ENCODE assay signal across 10 cellular contexts in the genomic region with DNA sequence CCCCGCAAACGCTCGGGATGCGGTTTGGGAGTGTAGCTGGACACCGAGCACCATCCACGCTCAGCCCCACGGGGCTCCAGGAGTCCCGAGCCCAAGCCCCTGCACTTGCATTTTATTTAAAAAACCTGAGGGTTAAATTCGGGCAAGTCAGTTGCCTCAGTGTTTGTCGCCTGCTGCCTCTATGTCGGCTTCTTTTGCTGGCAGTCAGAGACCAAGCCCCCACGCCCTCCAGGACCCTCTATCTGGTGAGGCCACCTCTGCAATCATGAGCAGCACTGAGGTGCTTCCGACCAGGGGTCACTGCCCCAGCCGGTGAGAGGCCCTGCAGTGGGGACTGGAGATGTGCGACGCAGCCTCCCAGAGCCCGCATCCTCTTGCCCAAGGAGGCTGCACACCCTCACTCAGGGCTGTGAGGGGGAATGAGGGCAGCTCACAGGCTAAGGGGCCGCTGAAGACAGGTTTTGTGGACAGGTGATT. TPM values are rescaled to one million over a fixed set of nuclear protein-coding genes. Genes with fewer than 3 reads are reported as not detected.
A peak's percentile ranks its signal among the peaks of the same experiment; 100 is the strongest.
DNase-seq lines count a peak whose midpoint lies in the region; ATAC-seq, FAIRE-seq and TF ChIP-seq lines count a peak whose summit lies in the region.
"Had no signal": no experiment of that assay in that cellular context is flagged by ENCODE, and none has a peak within 500 bp of the region (broad histone marks: within the 10 kb centered on the region; RNA-seq: fewer than 3 reads in every experiment).

No MANE protein-coding gene starts in this region.

- no peaks in the 10 kb centered on the region for H4K20me1 ChIP-seq in astrocyte (ENCODE audit: insufficient read depth, low read length)

- TF ChIP-seq CTCF in astrocyte (IDR thresholded peaks at IDR 0.05; ENCODE audit: insufficient read depth, low read depth, low read length) (no peak), thoracic aorta (IDR thresholded peaks at IDR 0.05) (no peak)

- H4K5ac ChIP-seq in mesendoderm (ENCODE audit: low read length): no peak overlapping the region

- no peak overlapping the region for H2BK5ac ChIP-seq in mesendoderm (ENCODE audit: low read length)

- H3K9me3 Mint-ChIP-seq in activated T-cell treated with anti-CD3 and anti-CD28 coated beads, Interleukin-2, amount 50 U/mL, for 72 hours: no peaks in the 10 kb centered on the region
- peaks cover 4% of the 10 kb centered on the region for H3K9me3 Mint-ChIP-seq in astrocyte (ENCODE audit: unreplicated experiment)

- H3K56ac ChIP-seq in mesendoderm (ENCODE audit: low read length): peak overlapping the region; percentile 50

- H3K79me2 ChIP-seq in astrocyte (ENCODE audit: insufficient read depth, low read length): no peaks in the 10 kb centered on the region
- H3K79me2 ChIP-seq in mesendoderm (ENCODE audit: control insufficient read depth, insufficient read depth, low read length): no peaks in the 10 kb centered on the region

- FAIRE-seq in astrocyte (lab: Jason Lieb, UNC): no peak

- peak overlapping the region; percentile 34 to 58 for H3K4me3 Mint-ChIP-seq in activated T-cell treated with anti-CD3 and anti-CD28 coated beads, Interleukin-2, amount 50 U/mL, for 72 hours
- H3K4me3 Mint-ChIP-seq in astrocyte (ENCODE audit: unreplicated experiment): no peak overlapping the region

- ATAC-seq in activated T-cell treated with anti-CD3 and anti-CD28 coated beads, Interleukin-2, amount 50 U/mL, for 72 hours (replicated peaks in 1 of 2): no peak
- ATAC-seq in thoracic aorta (ENCODE audit: insufficient number of reproducible peaks, low FRiP score, low read depth) (no peak), HG02852 (IDR thresholded peaks at IDR 0.05; ENCODE audit: unreplicated experiment) (no peak)

- H3K9me3 ChIP-seq in astrocyte (ENCODE audit: insufficient read depth, low read depth, low read length) (peaks cover 5% of the 10 kb centered on the region), thoracic aorta (no peaks in the 10 kb centered on the region)

- no peak overlapping the region for H3K9ac ChIP-seq in astrocyte (ENCODE audit: low read length)
- H3K9ac ChIP-seq in mesendoderm (ENCODE audit: low read length): no peak overlapping the region

- no peak overlapping the region for H3K4ac ChIP-seq in mesendoderm (ENCODE audit: low read depth, low read length)

- H3K4me1 ChIP-seq in astrocyte (ENCODE audit: insufficient read depth, low read length) (no peaks in the 10 kb centered on the region), mesendoderm (ENCODE audit: control insufficient read depth, low read depth, low read length) (no peaks in the 10 kb centered on the region), thoracic aorta (ENCODE audit: control insufficient read depth in 1 of 2, low read depth in 2 of 2) (peaks cover 9 to 39% of the 10 kb centered on the region in 2 donors)

- no peak for DNase-seq in activated T-cell treated with anti-CD3 and anti-CD28 coated beads, Interleukin-2, amount 50 U/mL, for 72 hours
- no peak for DNase-seq in activated T-cell treated with anti-CD3 and anti-CD28 coated beads for 4 hours
- no peak for DNase-seq in astrocyte (ENCODE audit: low read depth)
- no peak for DNase-seq in mesendoderm
- no peak for DNase-seq in thoracic aorta (ENCODE audit: low spot score)
- DNase-seq in stimulated activated CD4-positive, alpha-beta T cell treated with anti-CD3 and anti-CD28 coated beads, Interleukin-4, amount 100 ng/mL, for 4 hours: no peak
- no peak for DNase-seq in NCI-H2196 (lab: John Stamatoyannopoulos, UW; ENCODE audit: unreplicated experiment)
- DNase-seq: MM.1S, OCI-M1 had no signal

- no peak overlapping the region for H4K8ac ChIP-seq in mesendoderm (ENCODE audit: low read depth, low read length)

- no peak overlapping the region for H3K27ac Mint-ChIP-seq in activated T-cell treated with anti-CD3 and anti-CD28 coated beads, Interleukin-2, amount 50 U/mL, for 72 hours
- H3K27ac Mint-ChIP-seq in astrocyte (ENCODE audit: unreplicated experiment): no peak overlapping the region

- H3K4me3 ChIP-seq in astrocyte (ENCODE audit: insufficient read depth, low read depth, low read length) (no peak overlapping the region), mesendoderm (ENCODE audit: low read length) (no peak overlapping the region), thoracic aorta (peak overlapping the region; percentile 76)

- no peaks in the 10 kb centered on the region for H3K79me1 ChIP-seq in mesendoderm (ENCODE audit: low read length)

- no peak overlapping the region for H3K23ac ChIP-seq in mesendoderm (ENCODE audit: low read length)

- no peak overlapping the region for H2AK5ac ChIP-seq in mesendoderm (ENCODE audit: low read length)

- no peak overlapping the region for H2AFZ ChIP-seq in astrocyte (ENCODE audit: low read depth, low read length)

- peaks cover 58% of the 10 kb centered on the region for H3K27me3 Mint-ChIP-seq in activated T-cell treated with anti-CD3 and anti-CD28 coated beads, Interleukin-2, amount 50 U/mL, for 72 hours (ENCODE audit: low read depth)
- peaks cover 65% of the 10 kb centered on the region for H3K27me3 Mint-ChIP-seq in astrocyte (ENCODE audit: low read depth, unreplicated experiment)

- H3K27ac ChIP-seq in astrocyte (ENCODE audit: low read depth, low read length) (no peak overlapping the region), mesendoderm (ENCODE audit: low read depth, low read length) (no peak overlapping the region), thoracic aorta (no peak overlapping the region)

- H3K4me1 Mint-ChIP-seq in activated T-cell treated with anti-CD3 and anti-CD28 coated beads, Interleukin-2, amount 50 U/mL, for 72 hours (ENCODE audit: low read depth): peaks cover 10% of the 10 kb centered on the region
- H3K4me1 Mint-ChIP-seq in astrocyte (ENCODE audit: low read depth, unreplicated experiment): no peaks in the 10 kb centered on the region

- H3K36me3 Mint-ChIP-seq in activated T-cell treated with anti-CD3 and anti-CD28 coated beads, Interleukin-2, amount 50 U/mL, for 72 hours (ENCODE audit: insufficient read depth in 2 of 2): no peaks in the 10 kb centered on the region
- H3K36me3 Mint-ChIP-seq in astrocyte (ENCODE audit: low read depth, unreplicated experiment): no peaks in the 10 kb centered on the region

- H2BK120ac ChIP-seq in mesendoderm (ENCODE audit: low read depth, low read length): no peak overlapping the region

- no peak overlapping the region for H2BK15ac ChIP-seq in mesendoderm (replicated peaks; ENCODE audit: low read depth)

- H3K18ac ChIP-seq in mesendoderm (ENCODE audit: low read length): no peak overlapping the region

- no CpG with 5 or more reads among the region's 18 CpGs for WGBS in mesendoderm (ENCODE audit: extremely low coverage, insufficient coverage, low lambda C conversion rate)

- H3K27me3 ChIP-seq in astrocyte (ENCODE audit: insufficient read depth, low read length): peaks cover 12% of the 10 kb centered on the region
- H3K27me3 ChIP-seq in mesendoderm (ENCODE audit: insufficient read depth, low read length, poor library complexity): peaks cover 10% of the 10 kb centered on the region
- no peaks in the 10 kb centered on the region for H3K27me3 ChIP-seq in thoracic aorta (replicated peaks; ENCODE audit: insufficient read depth)

- H3K36me3 ChIP-seq in astrocyte (ENCODE audit: insufficient read depth, low read length) (no peaks in the 10 kb centered on the region), mesendoderm (ENCODE audit: control insufficient read depth, insufficient read depth, low read length) (no peaks in the 10 kb centered on the region), thoracic aorta (no peaks in the 10 kb centered on the region)

- H3K4me2 ChIP-seq in astrocyte (ENCODE audit: low read length) (peak overlapping the region; percentile 82), mesendoderm (ENCODE audit: low read length) (no peak overlapping the region)

RNA-seq across cellular contexts. Expression of a gene that starts 13.3 kb away (rescaled TPM):
- 10 to 100 TPM; 15.0 to 19.2 TPM for total RNA-seq in activated T-cell treated with anti-CD3 and anti-CD28 coated beads, Interleukin-2, amount 50 U/mL, for 72 hours
- total RNA-seq in astrocyte (3.5 and 5.0 TPM in 2 replicates), thoracic aorta (1 to 10 TPM; 6.6 to 9.2 TPM)
- 11.6 TPM for polyA plus RNA-seq in mesendoderm (2013, experiment 1 of 2)
- 11.6 TPM for polyA plus RNA-seq in mesendoderm (2013, experiment 2 of 2)
